ENCODE assay signal across 9 cellular contexts in genomic region chrX:48937065-48937907, GRCh38. TPM values are rescaled to one million over a fixed set of nuclear protein-coding genes. Genes with fewer than 3 reads are reported as not detected.
A peak's percentile ranks its signal among the peaks of the same experiment; 100 is the strongest.
DNase-seq lines count a peak whose midpoint lies in the region; ATAC-seq and TF ChIP-seq lines count a peak whose summit lies in the region.
"Had no signal": no experiment of that assay in that cellular context is flagged by ENCODE, and none has a peak within 500 bp of the region (broad histone marks: within the 10 kb centered on the region; RNA-seq: fewer than 3 reads in every experiment).

No MANE protein-coding gene starts in this region.

- peak overlapping the region; percentile 98 for H3K27ac ChIP-seq in DOHH2 (ENCODE audit: low read depth, low read length)
- H3K27ac ChIP-seq in RWPE1: no peak overlapping the region

- peaks cover 70% of the 10 kb centered on the region for H3K79me2 ChIP-seq in DOHH2 (ENCODE audit: control insufficient read depth, low read length)

- H3K27me3 ChIP-seq in DOHH2 (ENCODE audit: control insufficient read depth, low read length): no peaks in the 10 kb centered on the region

- peak overlapping the region; percentile 70 for H3K4me3 Mint-ChIP-seq in activated CD4-positive, alpha-beta memory T cell treated with anti-CD3 and anti-CD28 coated beads, Interleukin-2, amount 10 ng/mL, durations not matched to agents 7 days and 5 days

- H3K9me3 ChIP-seq in DOHH2 (ENCODE audit: control insufficient read depth, insufficient read depth, low read length): no peaks in the 10 kb centered on the region

- H3K27me3 Mint-ChIP-seq in activated CD4-positive, alpha-beta memory T cell treated with anti-CD3 and anti-CD28 coated beads, Interleukin-2, amount 10 ng/mL, durations not matched to agents 7 days and 5 days: no peaks in the 10 kb centered on the region

- TF ChIP-seq CTCF in DOHH2 (IDR thresholded peaks at IDR 0.05; ENCODE audit: low read depth, low read length, poor library complexity, severe bottlenecking): peak; percentile 46
- TF ChIP-seq CTCF in RWPE1 (conservative IDR thresholded peaks at IDR 0.05; ENCODE audit: low read depth): no peak

- POLR2A ChIA-PET in activated CD4-positive, alpha-beta memory T cell treated with anti-CD3 and anti-CD28 coated beads, Interleukin-2, amount 10 ng/mL, durations not matched to agents 7 days and 5 days (lab: Charles Lee): interaction anchor here (0.8 to 12.8 kb wide), 16 partner anchors 9 to 336 kb away, joined by 3 to 415 read pairs (median 6); partner anchors contain the start of genes HDAC6, OTUD5, PIM2 and PQBP1
- POLR2A ChIA-PET in RWPE1 (lab: Yijun Ruan, JAX; ENCODE audit: low non-redundant PET): no interaction called here

- DNase-seq in KBM-7 (peak; percentile 98), amniotic stem cell (lab: John Stamatoyannopoulos, UW) (no peak), RWPE1 (ENCODE audit: low spot score) (no peak)
- peak; percentile 93 for DNase-seq in activated CD4-positive, alpha-beta memory T cell treated with anti-CD3 and anti-CD28 coated beads, Interleukin-2, amount 10 ng/mL, durations not matched to agents 7 days and 5 days
- DNase-seq in stimulated activated CD4-positive, alpha-beta T cell treated with anti-CD3 and anti-CD28 coated beads, Interleukin-12 subunit alpha, Interleukin-12 subunit beta, amount 100 ng/mL, for 24 hours (ENCODE audit: low read depth in 2 of 2): peak; percentile 72 to 82

- H3K4me3 ChIP-seq in DOHH2 (ENCODE audit: low read length): peak overlapping the region; percentile 71

- H3K9me2 ChIP-seq in DOHH2 (replicated peaks; ENCODE audit: control insufficient read depth, low read length): no peaks in the 10 kb centered on the region

- H3K36me3 ChIP-seq in DOHH2 (ENCODE audit: control insufficient read depth, low read length): peaks cover 72% of the 10 kb centered on the region

- H3K4me2 ChIP-seq in DOHH2 (ENCODE audit: low read length): peak overlapping the region; percentile 93

- H4K20me1 ChIP-seq in DOHH2 (ENCODE audit: control insufficient read depth, insufficient read depth, low read depth, low read length): no peaks in the 10 kb centered on the region

- H3K27ac Mint-ChIP-seq in activated CD4-positive, alpha-beta memory T cell treated with anti-CD3 and anti-CD28 coated beads, Interleukin-2, amount 10 ng/mL, durations not matched to agents 7 days and 5 days: peak overlapping the region; percentile 99

- peaks cover 85% of the 10 kb centered on the region for H3K4me1 ChIP-seq in DOHH2 (ENCODE audit: control insufficient read depth, low read length)

- H3K36me3 Mint-ChIP-seq in activated CD4-positive, alpha-beta memory T cell treated with anti-CD3 and anti-CD28 coated beads, Interleukin-2, amount 10 ng/mL, durations not matched to agents 7 days and 5 days (ENCODE audit: low read depth): peaks cover 52% of the 10 kb centered on the region

- in situ Hi-C loops in KBM-7 (cut with MboI; ENCODE audit: low pct_unique_long_range_greater_than_20kb, low sequenced_read_pairs): no loop called here

- H3K4me1 Mint-ChIP-seq in activated CD4-positive, alpha-beta memory T cell treated with anti-CD3 and anti-CD28 coated beads, Interleukin-2, amount 10 ng/mL, durations not matched to agents 7 days and 5 days: peaks cover 87% of the 10 kb centered on the region

- peak; percentile 64 for ATAC-seq in GM21515 (IDR thresholded peaks at IDR 0.05; ENCODE audit: unreplicated experiment)
- peak; percentile 70 for ATAC-seq in esophagus mucosa
- ATAC-seq: HCT116 had no signal

- CTCF ChIA-PET in activated CD4-positive, alpha-beta memory T cell treated with anti-CD3 and anti-CD28 coated beads, Interleukin-2, amount 10 ng/mL, durations not matched to agents 7 days and 5 days (lab: Charles Lee): interaction anchor here (0.7 to 2.5 kb wide), 15 partner anchors 9 to 289 kb away, joined by 3 to 14 read pairs (median 5); partner anchors contain the start of genes HDAC6, PQBP1, SLC35A2 and TIMM17B
- CTCF ChIA-PET in RWPE1 (lab: Yijun Ruan, JAX): interaction anchor here (0.7 kb wide), 1 partner anchor 15 kb away, joined by 3 read pairs; no protein-coding TSS in a partner anchor

- H3K9me3 Mint-ChIP-seq in activated CD4-positive, alpha-beta memory T cell treated with anti-CD3 and anti-CD28 coated beads, Interleukin-2, amount 10 ng/mL, durations not matched to agents 7 days and 5 days: no peaks in the 10 kb centered on the region

- peaks cover 12% of the 10 kb centered on the region for H3F3A ChIP-seq in DOHH2 (ENCODE audit: control insufficient read depth, insufficient read depth)

RNA-seq across cellular contexts. Expression of gene PIM2, which starts 18.5 kb away (rescaled TPM):
- 100 to 1,000 TPM; 354 to 359 TPM for total RNA-seq in activated CD4-positive, alpha-beta memory T cell treated with anti-CD3 and anti-CD28 coated beads, Interleukin-2, amount 10 ng/mL, durations not matched to agents 7 days and 5 days
- total RNA-seq in esophagus mucosa: 4.4 TPM

RNA-seq across cellular contexts. Expression of gene OTUD5, which starts 20.1 kb away (rescaled TPM):
- total RNA-seq in activated CD4-positive, alpha-beta memory T cell treated with anti-CD3 and anti-CD28 coated beads, Interleukin-2, amount 10 ng/mL, durations not matched to agents 7 days and 5 days: 10 to 100 TPM; 63.2 to 63.7 TPM
- 20.3 TPM for total RNA-seq in esophagus mucosa

RNA-seq across cellular contexts. Expression of gene SLC35A2, which starts 25.8 kb away (rescaled TPM):
- 10 to 100 TPM; 17.9 to 18.3 TPM for total RNA-seq in activated CD4-positive, alpha-beta memory T cell treated with anti-CD3 and anti-CD28 coated beads, Interleukin-2, amount 10 ng/mL, durations not matched to agents 7 days and 5 days
- 17.4 TPM for total RNA-seq in esophagus mucosa

RNA-seq across cellular contexts. Expression of gene KCND1, which starts 34.4 kb away (rescaled TPM):
- total RNA-seq in activated CD4-positive, alpha-beta memory T cell treated with anti-CD3 and anti-CD28 coated beads, Interleukin-2, amount 10 ng/mL, durations not matched to agents 7 days and 5 days: 1 to 10 TPM; 4.9 TPM
- 0.28 TPM for total RNA-seq in esophagus mucosa

RNA-seq across cellular contexts. Expression of gene PQBP1, which starts 39.6 kb away (rescaled TPM):
- total RNA-seq in activated CD4-positive, alpha-beta memory T cell treated with anti-CD3 and anti-CD28 coated beads, Interleukin-2, amount 10 ng/mL, durations not matched to agents 7 days and 5 days: 10 to 100 TPM; 78.5 to 79.6 TPM
- 53.5 TPM for total RNA-seq in esophagus mucosa

Comparison
In these comparisons a context has a peak if more than half of its experiments do, and no peak if none do; other contexts are left out.
1. DNase-seq: peak in KBM-7 (single experiment), activated CD4-positive, alpha-beta memory T cell treated with anti-CD3 and anti-CD28 coated beads, Interleukin-2, amount 10 ng/mL, durations not matched to agents 7 days and 5 days (single experiment) and stimulated activated CD4-positive, alpha-beta T cell treated with anti-CD3 and anti-CD28 coated beads, Interleukin-12 subunit alpha, Interleukin-12 subunit beta, amount 100 ng/mL, for 24 hours (2 of 2); none in amniotic stem cell (single experiment) and RWPE1 (single experiment).
2. RNA of gene PIM2, which starts 18.5 kb away (total RNA-seq): 354 to 359 TPM in activated CD4-positive, alpha-beta memory T cell treated with anti-CD3 and anti-CD28 coated beads, Interleukin-2, amount 10 ng/mL, durations not matched to agents 7 days and 5 days; 4.4 TPM in esophagus mucosa (single experiment); every median in the first group is over 10 times any median in the second.